1 cellular context compared by ENCODE assay signal in genomic region chr6:45569210-45569945, GRCh38.
TF ChIP-seq lines count a peak whose summit lies in the region.

No MANE protein-coding gene starts in this region.

TF ChIP-seq in IMR-90, 13 proteins besides CTCF, POLR2A, EP300 and RAD21:
- TF ChIP-seq CHD1 (IDR thresholded peaks at IDR 0.05; ENCODE audit: low read depth, low read length) (no peak), MAFK (IDR thresholded peaks at IDR 0.05; ENCODE audit: low read depth, low read length) (no peak), MXI1 (IDR thresholded peaks at IDR 0.05; ENCODE audit: borderline replicate concordance, low read depth, low read length) (no peak), MAZ (IDR thresholded peaks at IDR 0.05; ENCODE audit: borderline replicate concordance, low read depth, low read length) (no peak), NFE2L2 (IDR thresholded peaks at IDR 0.05; ENCODE audit: low read depth, low read length) (no peak), USF2 (IDR thresholded peaks at IDR 0.05; ENCODE audit: low read depth, low read length) (no peak), FOS (IDR thresholded peaks at IDR 0.05; ENCODE audit: low read depth, low read length) (no peak), SMC3 (IDR thresholded peaks at IDR 0.05; ENCODE audit: low read depth, low read length) (no peak), CEBPB (IDR thresholded peaks at IDR 0.05; ENCODE audit: low read depth, low read length) (no peak), BHLHE40 (IDR thresholded peaks at IDR 0.05; ENCODE audit: low read depth, low read length) (no peak), RFX5 (IDR thresholded peaks at IDR 0.05; ENCODE audit: low read depth, low read length) (no peak), RCOR1 (IDR thresholded peaks at IDR 0.05; ENCODE audit: insufficient replicate concordance, low read length) (no peak)
- TF ChIP-seq, protein P1, sequence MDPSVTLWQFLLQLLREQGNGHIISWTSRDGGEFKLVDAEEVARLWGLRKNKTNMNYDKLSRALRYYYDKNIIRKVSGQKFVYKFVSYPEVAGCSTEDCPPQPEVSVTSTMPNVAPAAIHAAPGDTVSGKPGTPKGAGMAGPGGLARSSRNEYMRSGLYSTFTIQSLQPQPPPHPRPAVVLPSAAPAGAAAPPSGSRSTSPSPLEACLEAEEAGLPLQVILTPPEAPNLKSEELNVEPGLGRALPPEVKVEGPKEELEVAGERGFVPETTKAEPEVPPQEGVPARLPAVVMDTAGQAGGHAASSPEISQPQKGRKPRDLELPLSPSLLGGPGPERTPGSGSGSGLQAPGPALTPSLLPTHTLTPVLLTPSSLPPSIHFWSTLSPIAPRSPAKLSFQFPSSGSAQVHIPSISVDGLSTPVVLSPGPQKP (IDR thresholded peaks at IDR 0.05; ENCODE audit: borderline replicate concordance, low read depth, low read length) = no peak
TF ChIP-seq in IMR-90: peak in this region for 0.
